ENCODE assay signal across 1 cellular context in the genomic region with DNA sequence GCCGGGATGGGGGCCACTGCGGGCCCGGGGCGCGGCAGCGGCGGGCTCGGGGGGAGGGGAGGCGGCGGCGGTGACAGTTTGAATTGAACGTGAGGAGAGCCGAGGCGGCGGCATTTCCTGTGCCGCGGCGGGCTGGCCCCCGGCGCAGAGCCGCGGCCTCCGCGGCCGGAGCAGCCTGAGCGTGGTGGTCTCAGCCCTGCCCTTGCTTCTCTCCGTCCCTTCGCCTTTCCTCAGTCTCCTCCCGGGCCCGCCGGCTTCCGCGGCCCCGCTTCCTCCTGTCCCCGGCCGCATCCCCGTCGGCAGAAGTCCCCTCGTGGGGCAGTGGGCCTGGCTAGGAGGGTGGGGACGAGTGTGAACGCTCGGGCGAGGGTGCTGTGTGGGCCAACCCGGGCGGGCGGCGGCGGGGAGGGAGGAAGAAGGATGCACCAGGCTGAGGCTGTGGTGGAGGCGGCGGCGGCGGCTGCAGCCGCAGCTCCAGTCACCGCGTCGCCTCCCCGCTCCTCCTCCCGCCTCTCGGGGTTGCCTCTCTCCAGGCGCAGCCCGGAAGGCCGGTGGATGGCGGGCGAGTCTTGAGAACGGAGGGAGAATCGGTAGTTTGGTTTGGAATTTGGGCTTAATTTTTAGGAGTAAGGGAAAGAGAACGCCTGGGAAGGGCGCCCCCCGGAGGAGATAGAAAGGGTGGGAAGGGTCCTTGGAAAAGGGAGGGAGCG.
TF ChIP-seq lines count a peak whose summit lies in the region.

No MANE protein-coding gene starts in this region.

TF ChIP-seq in GM12878, 131 proteins besides CTCF, POLR2A, EP300 and RAD21 (continued from another document):
- TF ChIP-seq ZNF592 (IDR thresholded peaks at IDR 0.05) (no peak), SP1 (IDR thresholded peaks at IDR 0.05; ENCODE audit: low read depth, low read length) (no peak), ESRRA (IDR thresholded peaks at IDR 0.05; ENCODE audit: low read length) (no peak), NKRF (conservative IDR thresholded peaks at IDR 0.05) (peak; percentile 60; the same call in 1 of the 2 replicates), IRF5 (IDR thresholded peaks at IDR 0.05; ENCODE audit: borderline replicate concordance) (no peak), CREB1 (IDR thresholded peaks at IDR 0.05; ENCODE audit: low read depth) (peak; percentile 31), CHD1 (IDR thresholded peaks at IDR 0.05; ENCODE audit: low read depth, low read length) (no peak), NFXL1 (IDR thresholded peaks at IDR 0.05; ENCODE audit: borderline replicate concordance) (no peak)
- TF ChIP-seq, protein P1, sequence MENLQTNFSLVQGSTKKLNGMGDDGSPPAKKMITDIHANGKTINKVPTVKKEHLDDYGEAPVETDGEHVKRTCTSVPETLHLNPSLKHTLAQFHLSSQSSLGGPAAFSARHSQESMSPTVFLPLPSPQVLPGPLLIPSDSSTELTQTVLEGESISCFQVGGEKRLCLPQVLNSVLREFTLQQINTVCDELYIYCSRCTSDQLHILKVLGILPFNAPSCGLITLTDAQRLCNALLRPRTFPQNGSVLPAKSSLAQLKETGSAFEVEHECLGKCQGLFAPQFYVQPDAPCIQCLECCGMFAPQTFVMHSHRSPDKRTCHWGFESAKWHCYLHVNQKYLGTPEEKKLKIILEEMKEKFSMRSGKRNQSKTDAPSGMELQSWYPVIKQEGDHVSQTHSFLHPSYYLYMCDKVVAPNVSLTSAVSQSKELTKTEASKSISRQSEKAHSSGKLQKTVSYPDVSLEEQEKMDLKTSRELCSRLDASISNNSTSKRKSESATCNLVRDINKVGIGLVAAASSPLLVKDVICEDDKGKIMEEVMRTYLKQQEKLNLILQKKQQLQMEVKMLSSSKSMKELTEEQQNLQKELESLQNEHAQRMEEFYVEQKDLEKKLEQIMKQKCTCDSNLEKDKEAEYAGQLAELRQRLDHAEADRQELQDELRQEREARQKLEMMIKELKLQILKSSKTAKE (IDR thresholded peaks at IDR 0.05; ENCODE audit: low read depth, poor library complexity, severe bottlenecking) = no peak
TF ChIP-seq in GM12878: peak in this region for 22.
